9 cellular contexts compared by ENCODE assay signal in genomic region chr5:126450388-126450787, GRCh38. TPM values are rescaled to one million over a fixed set of nuclear protein-coding genes. Genes with fewer than 3 reads are reported as not detected.
DNase-seq lines count a peak whose midpoint lies in the region; ATAC-seq, FAIRE-seq and TF ChIP-seq lines count a peak whose summit lies in the region.
"Had no signal": no experiment of that assay in that cellular context is flagged by ENCODE, and none has a peak within 500 bp of the region (broad histone marks: within the 10 kb centered on the region; RNA-seq: fewer than 3 reads in every experiment).

No MANE protein-coding gene starts in this region.

- no peak for FAIRE-seq in kidney (lab: Jason Lieb, UNC)
- FAIRE-seq: A204.1 had no signal

- H3K36me3 ChIP-seq in SK-N-SH (replicated peaks in 1 of 2; ENCODE audit: control insufficient read depth in 1 of 2, insufficient read depth in 2 of 2, low read length in 1 of 2), result peaks cover 0 to 6% of the 10 kb centered on the region in 2 experiments
- no peaks in the 10 kb centered on the region for H3K36me3 ChIP-seq in mucosa of descending colon (ENCODE audit: low read depth)
- peaks cover 8% of the 10 kb centered on the region in 2 donors for H3K36me3 ChIP-seq in kidney (ENCODE audit: control insufficient read depth in 1 of 2, insufficient read depth in 2 of 2, low read length in 2 of 2)

- H3K79me2 ChIP-seq in SK-N-SH (ENCODE audit: insufficient read depth), result peaks cover 27% of the 10 kb centered on the region; the same call in 1 of the 2 replicates

- H3K4me3 Mint-ChIP-seq in activated B cell treated with CpG ODN at 0.5 μM for 24 hours (peak overlapping the region; percentile 77), glutamatergic neuron (ENCODE audit: unreplicated experiment) (no peak overlapping the region)

- no peaks in the 10 kb centered on the region for H3F3A ChIP-seq in SK-N-SH (replicated peaks; ENCODE audit: insufficient read depth)

- no peaks in the 10 kb centered on the region for H3K36me3 Mint-ChIP-seq in activated B cell treated with CpG ODN at 0.5 μM for 24 hours (ENCODE audit: low read depth)
- no peaks in the 10 kb centered on the region for H3K36me3 Mint-ChIP-seq in glutamatergic neuron (ENCODE audit: unreplicated experiment)

- H3K27ac ChIP-seq in SK-N-SH (ENCODE audit: low read depth in 2 of 2, low read length in 1 of 2), result peak overlapping the region in 1 of 2 experiments; percentile 47; a peak in 3 of 4 replicates
- peak overlapping the region in 1 of 2 donors; percentile 86 for H3K27ac ChIP-seq in kidney (ENCODE audit: low read depth in 2 of 2, low read length in 2 of 2)

- CTCF ChIA-PET in SK-N-SH (lab: Yijun Ruan, JAX), result interaction anchor here (1.5 kb wide), 1 partner anchor 24 kb away, joined by 4 read pairs; no protein-coding TSS in a partner anchor
- CTCF ChIA-PET in activated B cell treated with CpG ODN at 0.5 μM for 24 hours (lab: Charles Lee), result no interaction called here

- no peak for TF ChIP-seq RAD21 in SK-N-SH (IDR thresholded peaks at IDR 0.05; ENCODE audit: low read length)

- no peaks in the 10 kb centered on the region for H3K27me3 ChIP-seq in SK-N-SH (ENCODE audit: insufficient read depth)

- no peaks in the 10 kb centered on the region for H3K9me2 ChIP-seq in SK-N-SH

- 92% methylated on average over 5 of the region's 5 CpGs for WGBS in SK-N-SH (ENCODE audit: low lambda C conversion rate)

- H2AFZ ChIP-seq in SK-N-SH (ENCODE audit: low read depth), result peak overlapping the region; percentile 88

- H4K20me1 ChIP-seq in SK-N-SH (ENCODE audit: insufficient read depth), result no peaks in the 10 kb centered on the region

- ATAC-seq in SK-N-SH treated with all-trans-retinoic acid at 6 μM for 48 hours (no peak), HG02870 (IDR thresholded peaks at IDR 0.05; ENCODE audit: unreplicated experiment) (peak; percentile 40), activated B cell treated with CpG ODN at 0.5 μM for 24 hours (ENCODE audit: low read depth) (peak; percentile 43), mucosa of descending colon (peak; percentile 43)

- no peaks in the 10 kb centered on the region for H3K9me3 ChIP-seq in SK-N-SH
- no peaks in the 10 kb centered on the region for H3K9me3 ChIP-seq in mucosa of descending colon
- H3K9me3 ChIP-seq in kidney (ENCODE audit: control insufficient read depth in 1 of 2, low read length in 2 of 2), result no peaks in the 10 kb centered on the region

- TF ChIP-seq EP300 in SK-N-SH (IDR thresholded peaks at IDR 0.05; ENCODE audit: borderline replicate concordance in 1 of 2, low read depth in 1 of 2, low read length in 1 of 2), result no peak

- DNase-seq in SK-N-SH, result no peak
- no peak for DNase-seq in activated B cell treated with CpG ODN at 0.5 μM for 24 hours
- no peak for DNase-seq in mucosa of descending colon
- DNase-seq in pons (ENCODE audit: low spot score), result no peak
- no peak for DNase-seq in glutamatergic neuron
- DNase-seq in kidney, result no peak

- no peaks in the 10 kb centered on the region for H3K9me3 Mint-ChIP-seq in activated B cell treated with CpG ODN at 0.5 μM for 24 hours
- H3K9me3 Mint-ChIP-seq in glutamatergic neuron (ENCODE audit: unreplicated experiment), result no peaks in the 10 kb centered on the region

- peaks cover 0 to 8% of the 10 kb centered on the region in 2 experiments; a peak in 3 of 4 replicates for H3K4me1 ChIP-seq in SK-N-SH (ENCODE audit: control insufficient read depth in 1 of 2, insufficient read depth in 2 of 2, low read depth in 1 of 2, low read length in 1 of 2)
- peaks cover 26% of the 10 kb centered on the region for H3K4me1 ChIP-seq in mucosa of descending colon (ENCODE audit: low read depth)
- peaks cover 10 to 15% of the 10 kb centered on the region in 2 donors for H3K4me1 ChIP-seq in kidney (ENCODE audit: control insufficient read depth in 1 of 2, insufficient read depth in 1 of 2, low read depth in 1 of 2, low read length in 2 of 2)

- TF ChIP-seq CTCF in SK-N-SH (IDR thresholded peaks at IDR 0.05) (no peak), activated B cell treated with CpG ODN at 0.5 μM for 24 hours (IDR thresholded peaks at IDR 0.05) (no peak), mucosa of descending colon (IDR thresholded peaks at IDR 0.05) (no peak), glutamatergic neuron (IDR thresholded peaks at IDR 0.05; ENCODE audit: partially characterized antibody, unreplicated experiment) (no peak), kidney (IDR thresholded peaks at IDR 0.05; ENCODE audit: borderline replicate concordance, extremely low read depth, insufficient read depth) (no peak)

- H3K9ac ChIP-seq in SK-N-SH, result peak overlapping the region; percentile 45; the same call in 1 of the 2 replicates
- H3K9ac ChIP-seq in kidney (ENCODE audit: low read length in 2 of 2), result no peak overlapping the region

- POLR2A ChIA-PET in SK-N-SH (lab: Yijun Ruan, JAX), result no interaction called here
- POLR2A ChIA-PET in activated B cell treated with CpG ODN at 0.5 μM for 24 hours (lab: Charles Lee), result no interaction called here

- peaks cover 17% of the 10 kb centered on the region for H3K4me1 Mint-ChIP-seq in activated B cell treated with CpG ODN at 0.5 μM for 24 hours
- H3K4me1 Mint-ChIP-seq in glutamatergic neuron (ENCODE audit: low read depth, unreplicated experiment), result peaks cover 2% of the 10 kb centered on the region

- H3K4me2 ChIP-seq in SK-N-SH, result peak overlapping the region; percentile 29; the same call in 1 of the 2 replicates

- intact Hi-C loops in activated B cell treated with CpG ODN at 0.5 μM for 24 hours (cut with micrococcal nuclease), result loop anchor here (1.0 to 2.0 kb wide), 2 partner anchors 12 to 28 kb away; partner anchors contain the start of gene GRAMD2B
- intact Hi-C loops in mucosa of descending colon (cut with DNase I, micrococcal nuclease), result no loop called here
- intact Hi-C loops in kidney (cut with DNase I), result no loop called here

- peak overlapping the region; percentile 84 for H3K27ac Mint-ChIP-seq in activated B cell treated with CpG ODN at 0.5 μM for 24 hours
- no peak overlapping the region for H3K27ac Mint-ChIP-seq in glutamatergic neuron (ENCODE audit: unreplicated experiment)

- H3K4me3 ChIP-seq in SK-N-SH (ENCODE audit: low read depth in 2 of 2, low read length in 1 of 2) (no peak overlapping the region), mucosa of descending colon (no peak overlapping the region), kidney (ENCODE audit: low read length in 2 of 2) (no peak overlapping the region)

- H3K27me3 Mint-ChIP-seq in activated B cell treated with CpG ODN at 0.5 μM for 24 hours, result no peaks in the 10 kb centered on the region
- no peaks in the 10 kb centered on the region for H3K27me3 Mint-ChIP-seq in glutamatergic neuron (ENCODE audit: unreplicated experiment)

TF ChIP-seq in SK-N-SH, 30 proteins besides CTCF, POLR2A, EP300 and RAD21 (continues in another document):
- TF ChIP-seq POLR2AphosphoS5 (IDR thresholded peaks at IDR 0.05; ENCODE audit: low read depth, low read length) (no peak), FOSL2 (IDR thresholded peaks at IDR 0.05; ENCODE audit: borderline replicate concordance, low read depth) (no peak), GABPA (IDR thresholded peaks at IDR 0.05; ENCODE audit: low read depth) (no peak), CHD2 (IDR thresholded peaks at IDR 0.05; ENCODE audit: low read length, partially characterized antibody) (no peak), MXI1 (IDR thresholded peaks at IDR 0.05; ENCODE audit: low read depth, low read length) (no peak), ZBTB33 (IDR thresholded peaks at IDR 0.05; ENCODE audit: borderline replicate concordance, low read depth) (no peak)

TF ChIP-seq in SK-N-SH treated with all-trans-retinoic acid at 6 μM for 48 hours, 23 proteins besides CTCF, POLR2A, EP300 and RAD21 (continues in another document):
- no peak for TF ChIP-seq TSHZ2 (CRISPR knock-in tag; IDR thresholded peaks at IDR 0.05)
- no peak for TF ChIP-seq PPARA (CRISPR knock-in tag; IDR thresholded peaks at IDR 0.05; ENCODE audit: borderline replicate concordance)
- TF ChIP-seq ZFP3 (CRISPR knock-in tag; IDR thresholded peaks at IDR 0.05), result no peak
- no peak for TF ChIP-seq TCF4 (CRISPR knock-in tag; IDR thresholded peaks at IDR 0.05; ENCODE audit: borderline replicate concordance)

RNA-seq across cellular contexts. Expression of gene GRAMD2B, which starts 27.2 kb away (rescaled TPM):
- polyA plus RNA-seq in SK-N-SH (2012; rRNA removed), result 16.0 and 20.9 TPM in 2 replicates
- 17.1 and 21.0 TPM in 2 replicates for polyA plus RNA-seq in SK-N-SH (2012; cell fraction: cytosol; rRNA removed)
- 20.0 and 27.5 TPM in 2 replicates for polyA plus RNA-seq in SK-N-SH (2012; cell fraction: nucleus; rRNA removed)
- total RNA-seq in activated B cell treated with CpG ODN at 0.5 μM for 24 hours, result 4.9 and 5.9 TPM in 2 replicates
- total RNA-seq in mucosa of descending colon, result 10 to 100 TPM; 44.8 to 83.3 (median 55.6) TPM
- 0.69 TPM for total RNA-seq in glutamatergic neuron (ENCODE audit: unreplicated experiment)
- 38.5 TPM for total RNA-seq in kidney
- 18.4 TPM for polyA plus RNA-seq in kidney (ENCODE audit: insufficient read depth, low read depth, low replicate concordance)
